25 cellular contexts compared by ENCODE assay signal in the genomic region with DNA sequence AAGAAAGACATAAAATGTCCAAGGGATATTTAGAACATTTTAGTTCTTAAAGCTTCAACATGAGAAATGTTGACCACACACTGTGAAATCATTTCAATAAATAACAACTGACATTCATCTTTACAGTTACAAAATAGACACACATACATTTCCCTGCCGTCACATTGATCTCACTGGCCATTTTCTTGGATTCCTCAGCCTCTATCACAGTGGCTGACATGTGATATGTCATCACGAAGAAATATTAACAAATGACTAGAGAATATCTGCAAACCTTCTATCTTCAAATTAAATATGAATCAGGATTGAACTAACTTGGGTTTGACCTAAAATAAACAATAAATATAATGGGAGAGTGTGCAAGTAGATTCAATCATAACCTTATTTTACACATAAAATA. TPM values are rescaled to one million over a fixed set of nuclear protein-coding genes. Genes with fewer than 3 reads are reported as not detected.
A peak's percentile ranks its signal among the peaks of the same experiment; 100 is the strongest.
DNase-seq lines count a peak whose midpoint lies in the region; ATAC-seq, FAIRE-seq and TF ChIP-seq lines count a peak whose summit lies in the region.
"Had no signal": no experiment of that assay in that cellular context is flagged by ENCODE, and none has a peak within 500 bp of the region (broad histone marks: within the 10 kb centered on the region; RNA-seq: fewer than 3 reads in every experiment).

No MANE protein-coding gene starts in this region.

- peak overlapping the region; percentile 86 for H3K4me2 ChIP-seq in mammary epithelial cell (ENCODE audit: insufficient read depth, low read depth, low read length)

- no peaks in the 10 kb centered on the region for H4K20me1 ChIP-seq in mammary epithelial cell (ENCODE audit: insufficient read depth, low read length)

- H3K27me3 ChIP-seq in ACC112 (ENCODE audit: insufficient read depth, low read length) (no peaks in the 10 kb centered on the region), mammary epithelial cell (ENCODE audit: insufficient read depth, low read length) (no peaks in the 10 kb centered on the region)
- H3K27me3 ChIP-seq: sigmoid colon, SJSA1, thyroid gland had no signal

- no peak overlapping the region for H3K9ac ChIP-seq in mammary epithelial cell (ENCODE audit: insufficient read depth, low read length)
- H3K9ac ChIP-seq: parathyroid adenoma had no signal

- H3K27ac ChIP-seq in ACC112 (ENCODE audit: low read depth, low read length) (peak overlapping the region; percentile 98), mammary epithelial cell (ENCODE audit: insufficient read depth, low read depth, low read length) (peak overlapping the region; percentile 13)
- H3K27ac ChIP-seq: parathyroid adenoma, sigmoid colon, SJSA1, thyroid gland had no signal

- H3K79me2 ChIP-seq in ACC112 (ENCODE audit: control insufficient read depth, insufficient read depth, low read length, unreplicated experiment) (no peaks in the 10 kb centered on the region), mammary epithelial cell (ENCODE audit: insufficient read depth, low read length) (peaks cover 13% of the 10 kb centered on the region)
- H3K79me2 ChIP-seq: parathyroid adenoma had no signal

- H3K4me1 ChIP-seq in ACC112 (ENCODE audit: control insufficient read depth, insufficient read depth, low read length, unreplicated experiment) (peaks cover 31% of the 10 kb centered on the region), mammary epithelial cell (ENCODE audit: insufficient read depth, low read length) (peaks cover 17% of the 10 kb centered on the region)
- H3K4me1 ChIP-seq: parathyroid adenoma had no signal

- in situ Hi-C loops in mammary epithelial cell (cut with MboI; ENCODE audit: low sequenced_read_pairs in 2 of 2), result loop anchor here in 1 of 2 donors (10.0 kb wide), 1 partner anchor 62 kb away; a partner anchor contains a TSS

- FAIRE-seq in islet of Langerhans (lab: Jason Lieb, UNC), result peak; percentile 21
- FAIRE-seq: bronchial epithelial cell had no signal

- 89% methylated on average over 2 of the region's 2 CpGs for WGBS in mammary epithelial cell (ENCODE audit: low coverage, missing lambda C conversion rate)

- BruUV-seq in mammary epithelial cell (replicated peaks; lab: Mats Ljungman, UMichigan), result no TSS peak

- dilution Hi-C loops in mammary epithelial cell (cut with HindIII; ENCODE audit: low sequenced_read_pairs), result loop anchor here (5.0 kb wide), 1 partner anchor 60 kb away; a partner anchor contains a TSS

- no peak for TF ChIP-seq CTCF in mammary epithelial cell (conservative IDR thresholded peaks at IDR 0.05 in 1 of 2, IDR thresholded peaks at IDR 0.05 in 1 of 2; ENCODE audit: extremely low read depth in 1 of 2, insufficient read depth in 1 of 2, low read depth in 1 of 2, low read length in 2 of 2)

- intact Hi-C loops in mammary epithelial cell (cut with micrococcal nuclease), result no loop called here

- no peak overlapping the region for H2AFZ ChIP-seq in ACC112 (ENCODE audit: low read length, unreplicated experiment)
- no peak overlapping the region for H2AFZ ChIP-seq in mammary epithelial cell (ENCODE audit: low read depth, low read length)
- H2AFZ ChIP-seq: parathyroid adenoma had no signal

- peak; percentile 23 for DNase-seq in mammary epithelial cell
- no peak for DNase-seq in skeletal muscle cell (ENCODE audit: low read depth)
- DNase-seq in activated CD4-positive, alpha-beta T cell treated with anti-CD3 and anti-CD28 coated beads for 48 hours, result no peak
- DNase-seq: activated B cell treated with CpG ODN at 0.5 μM for 24 hours; activated CD4-positive, alpha-beta T cell treated with anti-CD3 and anti-CD28 coated beads, Interleukin-2, amount 50 U/mL, for 48 hours; activated CD8-positive, alpha-beta memory T cell treated with anti-CD3 and anti-CD28 coated beads, Interleukin-2, amount 50 U/mL, for 48 hours; activated naive CD4-positive, alpha-beta T cell treated with anti-CD3 and anti-CD28 coated beads, Interleukin-2, amount 50 U/mL, for 16 hours; amygdala; cortex of kidney; endodermal cell; islet precursor cell; NCI-H1105 treated with DMSO at 0.1 percent for 48 hours; NCI-H2029; sigmoid colon; thyroid gland had no signal

- ATAC-seq in HG02623 (IDR thresholded peaks at IDR 0.05; ENCODE audit: unreplicated experiment), result no peak
- ATAC-seq in GM21515 (IDR thresholded peaks at IDR 0.05; ENCODE audit: unreplicated experiment), result no peak

- CTCF ChIA-PET in mammary epithelial cell (lab: Charles Lee; ENCODE audit: low non-redundant PET), result no interaction called here

- H3K4me3 ChIP-seq in ACC112 (ENCODE audit: low read depth, low read length) (peak overlapping the region; percentile 83), mammary epithelial cell (replicated peaks in 1 of 3; ENCODE audit: insufficient read depth in 1 of 3, low read depth in 2 of 3, low read length in 3 of 3) (peak overlapping the region in 2 of 3 experiments; percentile 12 to 88), skeletal muscle cell (ENCODE audit: low read depth, low read length) (peak overlapping the region; percentile 5)
- H3K4me3 ChIP-seq: sigmoid colon, SJSA1, thyroid gland had no signal

- peaks cover 7% of the 10 kb centered on the region for H3K36me3 ChIP-seq in ACC112 (ENCODE audit: insufficient read depth, low read length)
- no peaks in the 10 kb centered on the region for H3K36me3 ChIP-seq in mammary epithelial cell (ENCODE audit: insufficient read depth, low read length)
- H3K36me3 ChIP-seq: sigmoid colon, thyroid gland had no signal

- no peaks in the 10 kb centered on the region for H3K9me3 ChIP-seq in mammary epithelial cell (replicated peaks; ENCODE audit: insufficient read depth, low read length)
- H3K9me3 ChIP-seq: sigmoid colon, SJSA1, thyroid gland had no signal

RNA-seq across cellular contexts. Expression of a gene that starts 1.8 kb away (rescaled TPM):
- 10 to 100 TPM in 1 of 2 donors, 1 to 10 TPM in 1; 2.3 to 34.1 TPM for total RNA-seq in mammary epithelial cell
- 4.8 TPM for polyA plus RNA-seq in mammary epithelial cell
- polyA minus RNA-seq in mammary epithelial cell, result 5.5 TPM
- total RNA-seq: G401 had no signal
- polyA plus RNA-seq: IgD-negative memory B cell, neural cell had no signal

RNA-seq across cellular contexts. Expression of a gene that starts 58.7 kb away (rescaled TPM):
- total RNA-seq in mammary epithelial cell, result 10 to 100 TPM in 1 of 2 donors, 1 to 10 TPM in 1; 1.3 to 29.4 TPM
- polyA plus RNA-seq in mammary epithelial cell, result 9.0 TPM
- 3.0 TPM for polyA minus RNA-seq in mammary epithelial cell
- total RNA-seq: activated B cell treated with CpG ODN at 0.5 μM for 24 hours, G401 had no signal
- polyA plus RNA-seq: IgD-negative memory B cell, neural cell had no signal

Comparison
In these comparisons a context has a peak if more than half of its experiments do, and no peak if none do; other contexts are left out.
1. H3K4me3 ChIP-seq: peak in every context shown above with its lines; median percentile 83 in ACC112; 50 in mammary epithelial cell; 5 in skeletal muscle cell.